In the genomic region with DNA sequence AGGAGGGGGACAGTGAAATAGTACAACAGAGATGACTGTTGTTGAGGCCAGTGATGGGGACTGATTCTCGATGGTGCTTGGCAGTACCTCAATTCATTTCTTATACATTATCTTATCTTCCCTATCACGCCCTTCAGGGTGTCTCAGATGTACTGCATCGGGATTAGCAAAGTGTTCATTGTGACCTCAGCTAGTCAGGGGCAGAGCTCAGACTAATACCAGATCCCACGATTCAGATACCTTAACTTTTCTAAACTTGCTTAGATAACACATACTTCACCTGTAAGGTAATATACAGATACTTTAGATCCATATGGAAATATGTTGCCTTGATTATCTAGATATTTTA, we compare ENCODE assay signal across 18 cellular contexts.
DNase-seq lines count a peak whose midpoint lies in the region; ATAC-seq, FAIRE-seq and TF ChIP-seq lines count a peak whose summit lies in the region.
"Had no signal": no experiment of that assay in that cellular context is flagged by ENCODE, and none has a peak within 500 bp of the region (broad histone marks: within the 10 kb centered on the region; RNA-seq: fewer than 3 reads in every experiment).

No MANE protein-coding gene starts in this region.

- H3K27ac ChIP-seq in keratinocyte (ENCODE audit: control insufficient read depth, insufficient read depth, low read length) (peak overlapping the region; percentile 89), small intestine (ENCODE audit: low read depth in 1 of 2, low read length in 1 of 2) (no peak overlapping the region)
- H3K27ac ChIP-seq: 22Rv1 had no signal

- no peaks in the 10 kb centered on the region for H3K9me1 ChIP-seq in keratinocyte (ENCODE audit: control insufficient read depth, extremely low read depth, insufficient read depth, low read length)

- H4K20me1 ChIP-seq in keratinocyte (ENCODE audit: control insufficient read depth, extremely low read depth, insufficient read depth, low read length) = no peaks in the 10 kb centered on the region

- H2AFZ ChIP-seq in keratinocyte (ENCODE audit: control insufficient read depth, low read length) = peak overlapping the region; percentile 54

- TF ChIP-seq CTCF in bronchial epithelial cell (IDR thresholded peaks at IDR 0.05; ENCODE audit: insufficient read depth, low read length, severe bottlenecking) = no peak
- TF ChIP-seq CTCF in keratinocyte (optimal IDR thresholded peaks at IDR 0.05 in 1 of 3, IDR thresholded peaks at IDR 0.05 in 1 of 3, conservative IDR thresholded peaks at IDR 0.05 in 1 of 3; ENCODE audit: extremely low read depth in 1 of 3, insufficient read depth in 2 of 3, low read length in 3 of 3) = no peak

- peak overlapping the region; percentile 55 for H3K9ac ChIP-seq in keratinocyte (ENCODE audit: control insufficient read depth, extremely low read depth, insufficient read depth, low read length)

- dilution Hi-C loops in keratinocyte (cut with MboI; ENCODE audit: extremely low pct_ligation_motif_present, low sequenced_read_pairs) = no loop called here

- FAIRE-seq in bronchial epithelial cell (lab: Jason Lieb, UNC) (no peak), keratinocyte (lab: Jason Lieb, UNC) (no peak), small intestine (lab: Jason Lieb, UNC) (peak; percentile 26)
- FAIRE-seq: D721Med, G401.6, GM12892, GM19239 had no signal

- DNase-seq in NCI-H82 (lab: John Stamatoyannopoulos, UW) = peak; percentile 29
- no peak for DNase-seq in NCI-H82 treated with DMSO at 0.1 percent for 48 hours (lab: John Stamatoyannopoulos, UW; ENCODE audit: unreplicated experiment)
- DNase-seq in bronchial epithelial cell (ENCODE audit: low read depth) = peak; percentile 68
- no peak for DNase-seq in keratinocyte (ENCODE audit: low read depth, low spot score)
- no peak for DNase-seq in small intestine
- DNase-seq in GDM1 (lab: John Stamatoyannopoulos, UW) = no peak
- DNase-seq: CD8-positive, alpha-beta T cell; DMS153; DMS79 treated with DMSO at 0.1 percent for 48 hours; EL; HCEC 1CT had no signal

- H3K4me3 ChIP-seq in bronchial epithelial cell (ENCODE audit: low read depth, low read length) = no peak overlapping the region
- H3K4me3 ChIP-seq in keratinocyte (ENCODE audit: control insufficient read depth in 2 of 3, extremely low read depth in 1 of 3, insufficient read depth in 2 of 3, low read depth in 1 of 3, low read length in 3 of 3) = no peak overlapping the region
- no peak overlapping the region for H3K4me3 ChIP-seq in small intestine (ENCODE audit: low read depth in 1 of 2, low read length in 2 of 2)

- 15 to 42% (median 15%) methylated on average over 4 of the region's 4 CpGs for whole genome bisulfite sequencing in small intestine, 3 donors

- no peaks in the 10 kb centered on the region for H3K9me3 ChIP-seq in keratinocyte (ENCODE audit: control insufficient read depth, low read depth, low read length)
- H3K9me3 ChIP-seq in small intestine (ENCODE audit: control insufficient read depth, low read depth) = no peaks in the 10 kb centered on the region

- H3K27me3 ChIP-seq in bronchial epithelial cell (ENCODE audit: control insufficient read depth, insufficient read depth, low read length) (no peaks in the 10 kb centered on the region), keratinocyte (ENCODE audit: control insufficient read depth, extremely low read depth, insufficient read depth, low read length) (no peaks in the 10 kb centered on the region), small intestine (ENCODE audit: control insufficient read depth in 2 of 2, insufficient read depth in 2 of 2, low read length in 2 of 2) (no peaks in the 10 kb centered on the region)

- no peak for ATAC-seq in GM18858 (IDR thresholded peaks at IDR 0.05; ENCODE audit: unreplicated experiment)
- ATAC-seq in GM21447 (IDR thresholded peaks at IDR 0.05; ENCODE audit: unreplicated experiment) = no peak
- ATAC-seq: CD8-positive, alpha-beta T cell had no signal

- peaks cover 30% of the 10 kb centered on the region for H3K4me1 ChIP-seq in keratinocyte (ENCODE audit: control insufficient read depth, extremely low read depth, insufficient read depth, low read length)
- H3K4me1 ChIP-seq in small intestine (ENCODE audit: control insufficient read depth in 2 of 2, insufficient read depth in 1 of 2, low read depth in 1 of 2, low read length in 1 of 2) = no peaks in the 10 kb centered on the region

- H3K36me3 ChIP-seq in bronchial epithelial cell (ENCODE audit: control insufficient read depth, insufficient read depth, low read length) (no peaks in the 10 kb centered on the region), keratinocyte (ENCODE audit: control insufficient read depth in 2 of 2, extremely low read depth in 1 of 2, insufficient read depth in 2 of 2, low read length in 2 of 2) (no peaks in the 10 kb centered on the region), small intestine (ENCODE audit: control insufficient read depth in 2 of 2, insufficient read depth in 2 of 2, low read length in 2 of 2) (no peaks in the 10 kb centered on the region)

- peak overlapping the region; percentile 72 for H3K4me2 ChIP-seq in keratinocyte (ENCODE audit: control insufficient read depth, extremely low read depth, insufficient read depth, low read depth, low read length)

- H3K79me2 ChIP-seq in keratinocyte (ENCODE audit: control insufficient read depth, insufficient read depth, low read length) = no peaks in the 10 kb centered on the region

Comparison
In these comparisons a context has a peak if more than half of its experiments do, and no peak if none do; other contexts are left out.
1. DNase-seq: peak in NCI-H82 (single experiment) and bronchial epithelial cell (single experiment); none in NCI-H82 treated with DMSO at 0.1 percent for 48 hours (single experiment), keratinocyte (single experiment), small intestine (single experiment) and GDM1 (single experiment).